1 cellular context compared by ENCODE assay signal in genomic region chr17:82876602-82877391, GRCh38.
TF ChIP-seq lines count a peak whose summit lies in the region.

No MANE protein-coding gene starts in this region.

TF ChIP-seq in GM12878, 131 proteins besides CTCF, POLR2A, EP300 and RAD21 (continued from another document):
- no peak for TF ChIP-seq NKRF (conservative IDR thresholded peaks at IDR 0.05)
- TF ChIP-seq RAD51 (IDR thresholded peaks at IDR 0.05) = no peak
- TF ChIP-seq HDAC6 (IDR thresholded peaks at IDR 0.05; ENCODE audit: unreplicated experiment) = no peak
- TF ChIP-seq CHD2 (IDR thresholded peaks at IDR 0.05; ENCODE audit: borderline replicate concordance, low read depth, low read length) = no peak
- no peak for TF ChIP-seq ATF3 (IDR thresholded peaks at IDR 0.05; ENCODE audit: borderline replicate concordance, extremely low read depth, low read depth, low read length)
- no peak for TF ChIP-seq BCL11A (IDR thresholded peaks at IDR 0.05; ENCODE audit: low read depth, low read length)
- TF ChIP-seq ZBTB4 (CRISPR knock-in tag; IDR thresholded peaks at IDR 0.05) = no peak
- no peak for TF ChIP-seq SUZ12 (IDR thresholded peaks at IDR 0.05; ENCODE audit: unreplicated experiment)
- no peak for TF ChIP-seq ESRRA (IDR thresholded peaks at IDR 0.05; ENCODE audit: low read length)
